In genomic region chr15:84716036-84716732, GRCh38 we compare ENCODE assay signal across 1 cellular context.
TF ChIP-seq lines count a peak whose summit lies in the region.

TSS of gene SEC11A (minus strand) at chr15:84716139. CDS start at chr15:84716075, 64 bp downstream.

TF ChIP-seq in WTC11, 78 proteins besides CTCF, POLR2A, EP300 and RAD21 (continued from another document):
- TF ChIP-seq E2F4 (CRISPR knock-in tag; IDR thresholded peaks at IDR 0.05; ENCODE audit: borderline replicate concordance, low read depth) (no peak; the same call in 1 of the 2 replicates), MLX (CRISPR knock-in tag; IDR thresholded peaks at IDR 0.05) (no peak), ZNF232 (CRISPR knock-in tag; IDR thresholded peaks at IDR 0.05) (peak; percentile 53; the same call in 1 of the 2 replicates), E2F5 (CRISPR knock-in tag; IDR thresholded peaks at IDR 0.05) (peak; percentile 75; the same call in 1 of the 2 replicates), NFE2L1 (CRISPR knock-in tag; IDR thresholded peaks at IDR 0.05) (peak; percentile 19; the same call in 1 of the 2 replicates), STAT6 (CRISPR knock-in tag; conservative IDR thresholded peaks at IDR 0.05; ENCODE audit: low read depth) (no peak), MAX (CRISPR knock-in tag; IDR thresholded peaks at IDR 0.05) (peak; percentile 84; the same call in 1 of the 2 replicates), ZNF416 (CRISPR knock-in tag; IDR thresholded peaks at IDR 0.05) (no peak), NR2C2 (CRISPR knock-in tag; IDR thresholded peaks at IDR 0.05) (peak; percentile 89), SOX15 (CRISPR knock-in tag; IDR thresholded peaks at IDR 0.05) (no peak), ERG (CRISPR knock-in tag; IDR thresholded peaks at IDR 0.05) (no peak), NR1H2 (CRISPR knock-in tag; IDR thresholded peaks at IDR 0.05) (no peak), OVOL2 (CRISPR knock-in tag; IDR thresholded peaks at IDR 0.05; ENCODE audit: borderline replicate concordance) (no peak), MXD4 (CRISPR knock-in tag; IDR thresholded peaks at IDR 0.05; ENCODE audit: borderline replicate concordance) (no peak), NR3C1 (CRISPR knock-in tag; conservative IDR thresholded peaks at IDR 0.05; ENCODE audit: low read depth) (no peak), SP1 (CRISPR knock-in tag; conservative IDR thresholded peaks at IDR 0.05) (peak; percentile 92), RELA (CRISPR knock-in tag; IDR thresholded peaks at IDR 0.05; ENCODE audit: borderline replicate concordance) (peak; percentile 48; the same call in 1 of the 2 replicates), ATF6 (CRISPR knock-in tag; IDR thresholded peaks at IDR 0.05) (no peak), NFYB (CRISPR knock-in tag; conservative IDR thresholded peaks at IDR 0.05; ENCODE audit: low read depth) (0 out of 2 replicates have a peak, but pooled peaks have one; percentile 43), ZNF671 (CRISPR knock-in tag; IDR thresholded peaks at IDR 0.05) (no peak), JUN (CRISPR knock-in tag; IDR thresholded peaks at IDR 0.05) (no peak), SMAD3 (CRISPR knock-in tag; IDR thresholded peaks at IDR 0.05; ENCODE audit: borderline replicate concordance) (peak; percentile 68; the same call in 1 of the 2 replicates), ETV6 (CRISPR knock-in tag; IDR thresholded peaks at IDR 0.05) (peak; percentile 57; the same call in 1 of the 2 replicates), PREB (CRISPR knock-in tag; IDR thresholded peaks at IDR 0.05; ENCODE audit: borderline replicate concordance) (peak; percentile 78; the same call in 1 of the 2 replicates), GABPB1 (CRISPR knock-in tag; IDR thresholded peaks at IDR 0.05) (peak; percentile 91), ZBTB43 (CRISPR knock-in tag; IDR thresholded peaks at IDR 0.05) (peak; percentile 89), E2F1 (CRISPR knock-in tag; IDR thresholded peaks at IDR 0.05) (no peak), ATF1 (CRISPR knock-in tag; IDR thresholded peaks at IDR 0.05) (0 out of 2 replicates have a peak, but pooled peaks have one; percentile 57), ATF2 (CRISPR knock-in tag; IDR thresholded peaks at IDR 0.05; ENCODE audit: borderline replicate concordance, low read depth) (no peak), HMGXB4 (CRISPR knock-in tag; IDR thresholded peaks at IDR 0.05) (0 out of 2 replicates have a peak, but pooled peaks have one; percentile 85), NFATC4 (CRISPR knock-in tag; IDR thresholded peaks at IDR 0.05) (no peak), RORB (CRISPR knock-in tag; IDR thresholded peaks at IDR 0.05) (no peak), ARID4B (CRISPR knock-in tag; IDR thresholded peaks at IDR 0.05; ENCODE audit: borderline replicate concordance) (peak; percentile 6), JAZF1 (CRISPR knock-in tag; IDR thresholded peaks at IDR 0.05) (no peak), IRF2 (CRISPR knock-in tag; IDR thresholded peaks at IDR 0.05; ENCODE audit: borderline replicate concordance, low read depth) (no peak)
